ENCODE assay signal across 23 cellular contexts in the genomic region with DNA sequence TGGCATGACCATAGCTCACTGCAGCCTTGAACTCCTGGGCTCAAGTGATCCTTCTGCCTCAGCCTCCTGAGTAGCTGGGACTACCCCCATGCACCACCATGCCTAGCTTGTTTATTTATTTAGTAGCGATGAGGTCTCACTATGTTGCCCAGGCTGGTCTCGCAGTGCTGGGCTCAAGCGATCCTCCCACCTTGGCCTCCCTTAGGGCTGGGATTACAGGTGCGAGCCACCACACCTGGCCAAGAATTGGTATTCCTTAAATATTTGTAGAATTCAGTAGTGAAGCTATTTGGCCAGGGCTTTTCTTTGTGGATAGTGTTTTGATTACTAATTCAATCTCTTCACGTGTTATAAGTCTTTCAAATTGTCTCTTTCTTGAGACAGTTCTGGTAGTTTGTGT.
"Had no signal": no experiment of that assay in that cellular context is flagged by ENCODE, and none has a peak within 500 bp of the region (broad histone marks: within the 10 kb centered on the region; RNA-seq: fewer than 3 reads in every experiment).

No MANE protein-coding gene starts in this region.

- H3K27me3 ChIP-seq: brain microvascular endothelial cell, colonic mucosa, esophagus muscularis mucosa, gastroesophageal sphincter, heart left ventricle, left lung, right atrium auricular region, suprapubic skin, transverse colon, uterus had no signal

- H3K4me3 Mint-ChIP-seq: activated B cell treated with CpG ODN at 0.5 μM for 24 hours; activated CD4-positive, alpha-beta T cell treated with anti-CD3 and anti-CD28 coated beads, Interleukin-2, amount 10 ng/mL, durations not matched to agents 24 days and 14 days; activated naive CD8-positive, alpha-beta T cell treated with anti-CD3 and anti-CD28 coated beads, Interleukin-2, amount 10 ng/mL, durations not matched to agents 7 days and 5 days; central memory CD8-positive, alpha-beta T cell; stimulated activated naive CD8-positive, alpha-beta T cell treated with anti-CD3 and anti-CD28 coated beads, Interleukin-15, amount 100 ng/mL, for 72 hours had no signal

- H3K27ac Mint-ChIP-seq: activated B cell treated with CpG ODN at 0.5 μM for 24 hours; activated CD4-positive, alpha-beta T cell treated with anti-CD3 and anti-CD28 coated beads, Interleukin-2, amount 10 ng/mL, durations not matched to agents 24 days and 14 days had no signal

- DNase-seq: activated B cell treated with CpG ODN at 0.5 μM for 24 hours; activated CD4-positive, alpha-beta T cell treated with anti-CD3 and anti-CD28 coated beads, Interleukin-2, amount 10 ng/mL, durations not matched to agents 24 days and 14 days; activated CD8-positive, alpha-beta memory T cell treated with anti-CD3 and anti-CD28 coated beads, Interleukin-2, amount 50 U/mL, for 4 hours; activated gamma-delta T cell treated with Interleukin-2 at 50 U/mL for 16 hours; activated naive CD8-positive, alpha-beta T cell treated with anti-CD3 and anti-CD28 coated beads, Interleukin-2, amount 10 ng/mL, durations not matched to agents 7 days and 5 days; activated T-cell treated with anti-CD3 and anti-CD28 coated beads, Interleukin-2, amount 50 U/mL, for 48 hours; brain microvascular endothelial cell; colonic mucosa; heart left ventricle; left lung; mammary epithelial cell; stimulated activated CD4-positive, alpha-beta T cell treated with anti-CD3 and anti-CD28 coated beads, Interleukin-2, amount 100 ng/mL, for 24 hours; stimulated activated naive CD8-positive, alpha-beta T cell treated with anti-CD3 and anti-CD28 coated beads, Interleukin-15, amount 100 ng/mL, for 72 hours; uterus had no signal

- H3K27me3 Mint-ChIP-seq: activated B cell treated with CpG ODN at 0.5 μM for 24 hours; activated CD4-positive, alpha-beta T cell treated with anti-CD3 and anti-CD28 coated beads, Interleukin-2, amount 10 ng/mL, durations not matched to agents 24 days and 14 days; activated naive CD8-positive, alpha-beta T cell treated with anti-CD3 and anti-CD28 coated beads, Interleukin-2, amount 10 ng/mL, durations not matched to agents 7 days and 5 days; central memory CD8-positive, alpha-beta T cell; stimulated activated naive CD8-positive, alpha-beta T cell treated with anti-CD3 and anti-CD28 coated beads, Interleukin-15, amount 100 ng/mL, for 72 hours had no signal

- H3K4me1 ChIP-seq: uterus had no signal

- H3K9me3 ChIP-seq: colonic mucosa, esophagus muscularis mucosa, gastroesophageal sphincter, heart left ventricle, left lung, prostate gland, right atrium auricular region, suprapubic skin, transverse colon, uterus had no signal

- H3K36me3 ChIP-seq: brain microvascular endothelial cell, colonic mucosa, esophagus muscularis mucosa, gastroesophageal sphincter, heart left ventricle, left lung, prostate gland, right atrium auricular region, suprapubic skin, transverse colon, uterus had no signal

- H3K27ac ChIP-seq: brain microvascular endothelial cell, colonic mucosa, esophagus muscularis mucosa, prostate gland, right atrium auricular region, suprapubic skin had no signal

- H3K9me3 Mint-ChIP-seq: activated B cell treated with CpG ODN at 0.5 μM for 24 hours; activated CD4-positive, alpha-beta T cell treated with anti-CD3 and anti-CD28 coated beads, Interleukin-2, amount 10 ng/mL, durations not matched to agents 24 days and 14 days; activated naive CD8-positive, alpha-beta T cell treated with anti-CD3 and anti-CD28 coated beads, Interleukin-2, amount 10 ng/mL, durations not matched to agents 7 days and 5 days; central memory CD8-positive, alpha-beta T cell; stimulated activated naive CD8-positive, alpha-beta T cell treated with anti-CD3 and anti-CD28 coated beads, Interleukin-15, amount 100 ng/mL, for 72 hours had no signal

- H3K4me3 ChIP-seq: colonic mucosa, esophagus muscularis mucosa, gastroesophageal sphincter, heart left ventricle, left lung, prostate gland, right atrium auricular region, suprapubic skin, transverse colon, uterus had no signal

- FAIRE-seq: endothelial cell of umbilical vein, TTC549 had no signal

- ATAC-seq: gastroesophageal sphincter; heart left ventricle; left lung; stimulated activated naive CD8-positive, alpha-beta T cell treated with anti-CD3 and anti-CD28 coated beads, Interleukin-15, amount 100 ng/mL, for 72 hours had no signal
